In the genomic region with DNA sequence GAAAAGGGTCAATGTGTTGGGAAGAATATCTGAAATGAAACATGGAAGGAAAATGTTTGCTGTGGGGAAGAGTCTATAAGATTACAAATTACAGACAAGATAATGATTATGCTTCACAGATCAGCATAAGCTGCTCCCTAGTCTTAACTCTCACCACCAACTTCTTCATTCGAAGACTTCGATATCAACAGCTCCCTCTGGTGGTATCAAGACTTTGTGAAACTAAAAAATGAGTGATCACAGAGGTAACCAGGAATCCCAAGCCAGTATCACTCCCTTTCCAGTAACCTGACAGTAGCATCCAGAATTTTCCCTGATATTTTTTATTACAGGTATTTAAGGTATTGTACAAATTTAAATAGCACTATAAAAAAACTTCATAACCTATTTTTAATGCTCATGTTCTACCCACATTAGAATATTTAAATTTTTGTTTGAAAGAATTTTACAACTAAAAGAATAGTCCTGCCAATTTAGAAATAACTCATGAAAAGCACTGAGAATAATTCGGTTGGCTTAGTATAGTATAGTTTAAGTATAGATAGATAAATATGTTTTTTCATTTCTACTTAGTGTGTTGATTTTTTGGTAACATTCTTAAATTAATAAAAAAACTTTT, we compare ENCODE assay signal across 8 cellular contexts.
DNase-seq lines count a peak whose midpoint lies in the region; ATAC-seq, FAIRE-seq and TF ChIP-seq lines count a peak whose summit lies in the region.

No MANE protein-coding gene starts in this region.

- DNase-seq in BE2C (no peak), GM18507 (ENCODE audit: extremely low spot score, insufficient read length, low read depth) (no peak), OCI-LY7 (ENCODE audit: low spot score) (peak; percentile 67), dermis blood vessel endothelial cell (peak; percentile 62), memory B cell (ENCODE audit: low spot score in 2 of 2) (peak in 1 of 2 donors; percentile 40), posterior vena cava (ENCODE audit: low spot score) (no peak)

- no peak overlapping the region for H2AFZ ChIP-seq in OCI-LY7 (ENCODE audit: low read length)

- no peaks in the 10 kb centered on the region for H3K27me3 ChIP-seq in BE2C

- no peaks in the 10 kb centered on the region for H3K9me2 ChIP-seq in OCI-LY7 (ENCODE audit: insufficient read depth, low read length)

- H3K36me3 Mint-ChIP-seq in memory B cell = peaks cover 9% of the 10 kb centered on the region

- no peaks in the 10 kb centered on the region for H3K9me3 Mint-ChIP-seq in memory B cell

- POLR2A ChIA-PET in OCI-LY7 (lab: Charles Lee) = interaction anchor here (3.6 kb wide), 1 partner anchor 7 kb away, joined by 30 read pairs; no protein-coding TSS in a partner anchor

- H3K4me3 Mint-ChIP-seq in memory B cell = no peak overlapping the region

- CTCF ChIA-PET in OCI-LY7 (lab: Charles Lee; ENCODE audit: unreplicated experiment) = no interaction called here

- peak; percentile 86 for FAIRE-seq in GM18507 (lab: Jason Lieb, UNC)

- TF ChIP-seq CTCF in BE2C (IDR thresholded peaks at IDR 0.05; ENCODE audit: low read depth, low read length) (peak; percentile 81), OCI-LY7 (conservative IDR thresholded peaks at IDR 0.05; ENCODE audit: low read length) (peak; percentile 84)

- no peak overlapping the region for H3K4me2 ChIP-seq in OCI-LY7 (ENCODE audit: low read length)

- no peaks in the 10 kb centered on the region for H3K9me3 ChIP-seq in BE2C
- H3K9me3 ChIP-seq in OCI-LY7 (ENCODE audit: low read length) = no peaks in the 10 kb centered on the region

- no peaks in the 10 kb centered on the region for H3K27me3 Mint-ChIP-seq in memory B cell

- H3K4me1 ChIP-seq in BE2C (no peaks in the 10 kb centered on the region; the same call in 1 of the 2 replicates), OCI-LY7 (ENCODE audit: insufficient read depth, low read length, poor library complexity, severe bottlenecking) (no peaks in the 10 kb centered on the region)

- no TSS peak for BruUV-seq in OCI-LY7 (replicated peaks; lab: Mats Ljungman, UMichigan)

- H4K20me1 ChIP-seq in OCI-LY7 (ENCODE audit: insufficient read depth, low read length) = no peaks in the 10 kb centered on the region

- H3K79me2 ChIP-seq in OCI-LY7 (ENCODE audit: insufficient read depth, low read depth, low read length) = no peaks in the 10 kb centered on the region

- no peak overlapping the region for H3K27ac Mint-ChIP-seq in memory B cell

- no peaks in the 10 kb centered on the region for H3K36me3 ChIP-seq in BE2C
- no peaks in the 10 kb centered on the region for H3K36me3 ChIP-seq in OCI-LY7 (ENCODE audit: insufficient read depth, low read length)

- H3K4me3 ChIP-seq in BE2C (ENCODE audit: low read depth, low read length) = no peak overlapping the region
- no peak overlapping the region for H3K4me3 ChIP-seq in OCI-LY7 (ENCODE audit: low read depth, low read length, poor library complexity, severe bottlenecking)

- no peak overlapping the region for H3K27ac ChIP-seq in OCI-LY7 (ENCODE audit: low read depth, low read length, poor library complexity, severe bottlenecking)

- peaks cover 7% of the 10 kb centered on the region for H3K4me1 Mint-ChIP-seq in memory B cell

- peak; percentile 77 for ATAC-seq in HG03521 (IDR thresholded peaks at IDR 0.05; ENCODE audit: unreplicated experiment)
- ATAC-seq in memory B cell (ENCODE audit: low read depth) = peak; percentile 68
- ATAC-seq in GM21390 (IDR thresholded peaks at IDR 0.05; ENCODE audit: unreplicated experiment) = no peak

- intact Hi-C loops in OCI-LY7 (cut with micrococcal nuclease; ENCODE audit: unreplicated experiment) = loop anchor here (10.0 kb wide), 1 partner anchor 165 kb away; a partner anchor contains a TSS
- intact Hi-C loops in posterior vena cava (cut with DNase I) = no loop called here

Comparison
In these comparisons a context has a peak if more than half of its experiments do, and no peak if none do; other contexts are left out.
1. DNase-seq: peak in OCI-LY7 (single experiment) and dermis blood vessel endothelial cell (single experiment); none in BE2C (single experiment), GM18507 (single experiment) and posterior vena cava (single experiment).